In the genomic region with DNA sequence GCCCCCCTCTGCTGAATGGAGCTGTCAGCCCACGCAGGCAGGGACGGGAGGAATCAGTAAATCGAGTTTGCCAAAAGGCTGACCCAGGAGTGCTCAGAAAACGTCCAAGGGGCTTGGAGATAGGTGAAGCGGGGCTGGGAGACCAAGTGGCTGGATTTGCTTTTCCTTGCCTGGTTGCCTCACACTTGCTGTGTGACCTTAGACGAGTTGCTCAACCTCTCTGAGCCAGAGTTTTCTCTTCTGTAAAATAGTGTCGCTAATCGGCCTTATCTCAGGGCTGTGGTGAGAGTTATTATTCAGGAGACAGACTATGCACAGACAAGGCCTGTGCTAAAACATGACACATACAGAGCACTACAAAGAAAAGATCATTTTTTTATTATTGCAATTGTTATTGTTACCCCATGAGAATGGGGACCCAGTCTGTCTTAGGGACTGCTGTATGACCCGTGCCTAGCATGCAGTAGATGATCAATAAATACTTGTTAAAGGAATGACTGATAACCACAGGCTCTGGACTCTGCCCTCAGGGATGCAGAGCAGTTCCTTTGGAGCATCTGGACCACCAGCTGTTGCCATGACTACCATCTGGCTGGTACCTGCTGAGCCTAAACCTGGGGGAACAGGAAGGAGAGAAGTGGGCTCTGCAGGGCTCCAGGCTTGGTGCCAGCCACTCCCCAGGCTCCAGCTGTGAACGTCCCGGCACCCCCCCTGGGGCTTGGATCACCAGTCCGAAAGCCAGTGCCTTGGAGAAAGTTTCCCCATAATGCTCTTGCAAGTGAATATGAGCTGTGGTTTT, we compare ENCODE assay signal across 8 cellular contexts. TPM values are rescaled to one million over a fixed set of nuclear protein-coding genes. Genes with fewer than 3 reads are reported as not detected.
DNase-seq lines count a peak whose midpoint lies in the region; ATAC-seq and TF ChIP-seq lines count a peak whose summit lies in the region.

No MANE protein-coding gene starts in this region.

- TF ChIP-seq CTCF in heart right ventricle (IDR thresholded peaks at IDR 0.05) (no peak), left lung (IDR thresholded peaks at IDR 0.05) (no peak), uterus (IDR thresholded peaks at IDR 0.05) (no peak)

- peaks cover 11% of the 10 kb centered on the region for H3K4me1 Mint-ChIP-seq in activated T-helper 17 cell treated with anti-CD3 and anti-CD28 coated beads, Interleukin-2, amount 50 U/mL, for 72 hours

- no peak for TF ChIP-seq POLR2A in uterus (IDR thresholded peaks at IDR 0.05)

- H3K9me3 ChIP-seq in heart right ventricle (no peaks in the 10 kb centered on the region), left lung (no peaks in the 10 kb centered on the region), uterus (no peaks in the 10 kb centered on the region)

- ATAC-seq in heart right ventricle (no peak), left ventricle myocardium superior (no peak), left lung (peak; percentile 16), HG02981 (IDR thresholded peaks at IDR 0.05; ENCODE audit: unreplicated experiment) (no peak)
- ATAC-seq in activated T-helper 17 cell treated with anti-CD3 and anti-CD28 coated beads, Interleukin-2, amount 50 U/mL, for 72 hours (replicated peaks), result no peak

- peak overlapping the region; percentile 78 for H3K4me3 Mint-ChIP-seq in activated T-helper 17 cell treated with anti-CD3 and anti-CD28 coated beads, Interleukin-2, amount 50 U/mL, for 72 hours

- H3K4me3 ChIP-seq in heart right ventricle, result peak overlapping the region; percentile 34 to 66 (median 60)
- H3K4me3 ChIP-seq in left lung, result peak overlapping the region; percentile 35 to 39
- H3K4me3 ChIP-seq in uterus, result peak overlapping the region; percentile 45 to 59

- H3K27ac Mint-ChIP-seq in activated T-helper 17 cell treated with anti-CD3 and anti-CD28 coated beads, Interleukin-2, amount 50 U/mL, for 72 hours, result peak overlapping the region; percentile 24

- H3K9me3 Mint-ChIP-seq in activated T-helper 17 cell treated with anti-CD3 and anti-CD28 coated beads, Interleukin-2, amount 50 U/mL, for 72 hours, result no peaks in the 10 kb centered on the region

- intact Hi-C loops in heart right ventricle (cut with DNase I), result loop anchor here in 9 of 10 donors (1.0 to 10.0 kb wide), 6 partner anchors 66 to 218 kb away; partner anchors contain the start of genes RIMS4 (in 1 of the 9), STK4 (in 1 of the 9) and TOMM34 (in 1 of the 9)
- intact Hi-C loops in left ventricle myocardium superior (cut with micrococcal nuclease), result loop anchor here (5.0 kb wide), 1 partner anchor 121 kb away; no protein-coding TSS in a partner anchor
- intact Hi-C loops in left lung (cut with DNase I), result no loop called here
- intact Hi-C loops in uterus (cut with DNase I; ENCODE audit: low total_unique reads), result loop anchor here (10.0 kb wide), 1 partner anchor 118 kb away; no protein-coding TSS in a partner anchor

- H3K27me3 Mint-ChIP-seq in activated T-helper 17 cell treated with anti-CD3 and anti-CD28 coated beads, Interleukin-2, amount 50 U/mL, for 72 hours, result peaks cover 23% of the 10 kb centered on the region

- H3K27ac ChIP-seq in heart right ventricle (peak overlapping the region in 5 of 10 donors; percentile 49 to 71 (median 51)), left lung (no peak overlapping the region), uterus (peak overlapping the region; percentile 56 to 73)

- WGBS in heart right ventricle, 2 donors, result 27 to 30% methylated on average over 12 of the region's 12 CpGs

- no peaks in the 10 kb centered on the region for H3K36me3 ChIP-seq in heart right ventricle
- no peaks in the 10 kb centered on the region for H3K36me3 ChIP-seq in left lung
- H3K36me3 ChIP-seq in uterus, result no peaks in the 10 kb centered on the region

- H3K27me3 ChIP-seq in heart right ventricle (peaks cover 6 to 48% (median 18%) of the 10 kb centered on the region in 7 donors), left lung (peaks cover 0 to 49% of the 10 kb centered on the region in 2 donors), uterus (no peaks in the 10 kb centered on the region)

- DNase-seq in heart right ventricle (no peak), left ventricle myocardium superior (no peak), left lung (no peak), uterus (no peak), germinal center (ENCODE audit: low spot score) (no peak), AG20443 (ENCODE audit: low spot score) (no peak)

- H3K4me1 ChIP-seq in heart right ventricle, result peaks cover 0 to 41% (median 13%) of the 10 kb centered on the region in 9 donors
- H3K4me1 ChIP-seq in left lung, result peaks cover 20 to 25% of the 10 kb centered on the region in 2 donors
- no peaks in the 10 kb centered on the region for H3K4me1 ChIP-seq in uterus

- no peaks in the 10 kb centered on the region for H3K36me3 Mint-ChIP-seq in activated T-helper 17 cell treated with anti-CD3 and anti-CD28 coated beads, Interleukin-2, amount 50 U/mL, for 72 hours (ENCODE audit: low read depth)

RNA-seq across cellular contexts. Expression of gene KCNK15, which starts 0.9 kb away (rescaled TPM):
- total RNA-seq in heart right ventricle (under 1 TPM; 0.13 to 0.82 (median 0.38) TPM), left ventricle myocardium superior (0.25 TPM), left lung (1 to 10 TPM; 1.8 to 3.1 TPM), uterus (1 to 10 TPM in 3 of 4 donors, under 1 TPM in 1; 0.26 to 4.4 (median 2.0) TPM)
- polyA plus RNA-seq in heart right ventricle, result under 1 TPM; 0.22 to 0.54 TPM
- under 1 TPM; 0.09 to 0.11 TPM for total RNA-seq in activated T-helper 17 cell treated with anti-CD3 and anti-CD28 coated beads, Interleukin-2, amount 50 U/mL, for 72 hours

RNA-seq across cellular contexts. Expression of gene CCN5, which starts 31.4 kb away (rescaled TPM):
- total RNA-seq in heart right ventricle (10 to 100 TPM in 7 of 10 donors, 1 to 10 TPM in 3; 4.3 to 47.6 (median 14.4) TPM), left ventricle myocardium superior (19.5 TPM), left lung (10 to 100 TPM; 14.3 to 20.8 TPM), uterus (10 to 100 TPM in 3 of 4 donors, not detected in 1; 19.4 to 47.9 (median 29.7) TPM)
- 10 to 100 TPM; 14.1 to 87.2 TPM for polyA plus RNA-seq in heart right ventricle
- not detected for total RNA-seq in activated T-helper 17 cell treated with anti-CD3 and anti-CD28 coated beads, Interleukin-2, amount 50 U/mL, for 72 hours

Comparison
In these comparisons a context has a peak if more than half of its experiments do, and no peak if none do; other contexts are left out.
1. H3K27ac ChIP-seq: peak in uterus (2 of 2); none in left lung (0 of 2).
2. intact Hi-C loops: an anchor here in heart right ventricle (1.0 to 10.0 kb wide), left ventricle myocardium superior (5.0 kb wide) and uterus (10.0 kb wide); none called in left lung.
3. Peak in every context shown above with its lines, with median percentiles within 50 percentile points of each other: H3K4me3 ChIP-seq.